Comparison of ENCODE assay signal across 14 cellular contexts in genomic region chr3:11583226-11583625, GRCh38.
A peak's percentile ranks its signal among the peaks of the same experiment; 100 is the strongest.
DNase-seq lines count a peak whose midpoint lies in the region; ATAC-seq and TF ChIP-seq lines count a peak whose summit lies in the region.
"Had no signal": no experiment of that assay in that cellular context is flagged by ENCODE, and none has a peak within 500 bp of the region (broad histone marks: within the 10 kb centered on the region; RNA-seq: fewer than 3 reads in every experiment).

No MANE protein-coding gene starts in this region.

- H3K4me1 Mint-ChIP-seq in T-helper 2 cell treated with Interferon-gamma antibody and Interleukin-4, amounts not matched to agents 5 μg/mL and 100 μg/mL, for 36 hours (ENCODE audit: low read depth) = peaks cover 37% of the 10 kb centered on the region

- peaks cover 18% of the 10 kb centered on the region for H3K36me3 Mint-ChIP-seq in T-helper 2 cell treated with Interferon-gamma antibody and Interleukin-4, amounts not matched to agents 5 μg/mL and 100 μg/mL, for 36 hours (ENCODE audit: low read depth)

- no peak overlapping the region for H3K27ac Mint-ChIP-seq in T-helper 2 cell treated with Interferon-gamma antibody and Interleukin-4, amounts not matched to agents 5 μg/mL and 100 μg/mL, for 36 hours
- H3K27ac Mint-ChIP-seq: dendritic cell treated with granulocyte-macrophage colony-stimulating factor and Interleukin-4, amounts not matched to agents 40 ng/mL and 50 ng/mL, for 4 days had no signal

- no peaks in the 10 kb centered on the region for H3K27me3 Mint-ChIP-seq in T-helper 2 cell treated with Interferon-gamma antibody and Interleukin-4, amounts not matched to agents 5 μg/mL and 100 μg/mL, for 36 hours (ENCODE audit: low read depth)
- H3K27me3 Mint-ChIP-seq: dendritic cell treated with granulocyte-macrophage colony-stimulating factor and Interleukin-4, amounts not matched to agents 40 ng/mL and 50 ng/mL, for 4 days had no signal

- H3K9ac ChIP-seq in colonic mucosa (ENCODE audit: low read depth in 2 of 2, low read length in 2 of 2) (no peak overlapping the region), muscle layer of colon (ENCODE audit: low read length) (no peak overlapping the region)

- H3K36me3 ChIP-seq in colonic mucosa (no peaks in the 10 kb centered on the region), muscle layer of colon (ENCODE audit: insufficient read depth, low read length) (no peaks in the 10 kb centered on the region), tibial artery (no peaks in the 10 kb centered on the region)

- no peaks in the 10 kb centered on the region for H3K9me3 Mint-ChIP-seq in T-helper 2 cell treated with Interferon-gamma antibody and Interleukin-4, amounts not matched to agents 5 μg/mL and 100 μg/mL, for 36 hours
- H3K9me3 Mint-ChIP-seq: dendritic cell treated with granulocyte-macrophage colony-stimulating factor and Interleukin-4, amounts not matched to agents 40 ng/mL and 50 ng/mL, for 4 days had no signal

- H3K4me1 ChIP-seq in colonic mucosa (peaks cover 6% of the 10 kb centered on the region), muscle layer of colon (ENCODE audit: insufficient read depth, low read length) (peaks cover 61% of the 10 kb centered on the region), tibial artery (peaks cover 5 to 81% (median 42%) of the 10 kb centered on the region in 4 donors)

- TF ChIP-seq CTCF in colonic mucosa (IDR thresholded peaks at IDR 0.05) (no peak), tibial artery (IDR thresholded peaks at IDR 0.05) (no peak)

- H3K4me3 ChIP-seq in colonic mucosa = no peak overlapping the region
- H3K4me3 ChIP-seq in muscle layer of colon (ENCODE audit: low read depth in 1 of 2, low read length in 2 of 2) = peak overlapping the region in 1 of 2 donors; percentile 22
- no peak overlapping the region for H3K4me3 ChIP-seq in tibial artery
- H3K4me3 ChIP-seq: HAP-1 had no signal

- H3K27me3 ChIP-seq in colonic mucosa (no peaks in the 10 kb centered on the region), muscle layer of colon (ENCODE audit: control insufficient read depth in 1 of 2, insufficient read depth in 2 of 2, low read length in 2 of 2) (no peaks in the 10 kb centered on the region), tibial artery (no peaks in the 10 kb centered on the region)

- no peak for DNase-seq in T-helper 2 cell treated with Interferon-gamma antibody and Interleukin-4, amounts not matched to agents 5 μg/mL and 100 μg/mL, for 36 hours (ENCODE audit: low spot score)
- DNase-seq in T-helper 2 cell (no peak), colonic mucosa (no peak), tibial artery (no peak), OCI-M1 (lab: John Stamatoyannopoulos, UW) (no peak), left lobe of liver (ENCODE audit: low spot score) (no peak)
- DNase-seq: activated T-cell treated with anti-CD3 and anti-CD28 coated beads for 4 hours; NCI-H1417; NK-92 treated with Interleukin-12 subunit alpha and Interleukin-12 subunit beta, amount 100 ng/mL, for 24 hours; T-helper 9 cell had no signal

- intact Hi-C loops in colonic mucosa (cut with DNase I) (no loop called here), tibial artery (cut with DNase I; ENCODE audit: low total_unique reads) (no loop called here)

- ATAC-seq in HG03159 (IDR thresholded peaks at IDR 0.05; ENCODE audit: unreplicated experiment) = no peak
- ATAC-seq in left lobe of liver = no peak

- H3K9me3 ChIP-seq in colonic mucosa (no peaks in the 10 kb centered on the region), muscle layer of colon (ENCODE audit: low read length) (no peaks in the 10 kb centered on the region), tibial artery (no peaks in the 10 kb centered on the region)
- H3K9me3 ChIP-seq: HAP-1 had no signal

- H3K27ac ChIP-seq in colonic mucosa = peak overlapping the region; percentile 14
- peak overlapping the region; percentile 62 for H3K27ac ChIP-seq in muscle layer of colon (ENCODE audit: low read depth, low read length)
- peak overlapping the region; percentile 25 to 71 for H3K27ac ChIP-seq in tibial artery

- peak overlapping the region; percentile 64 for H3K4me3 Mint-ChIP-seq in T-helper 2 cell treated with Interferon-gamma antibody and Interleukin-4, amounts not matched to agents 5 μg/mL and 100 μg/mL, for 36 hours
